ENCODE assay signal across 8 cellular contexts in genomic region chr2:26178746-26179436, GRCh38. TPM values are rescaled to one million over a fixed set of nuclear protein-coding genes. Genes with fewer than 3 reads are reported as not detected.
DNase-seq lines count a peak whose midpoint lies in the region; ATAC-seq and TF ChIP-seq lines count a peak whose summit lies in the region.

No MANE protein-coding gene starts in this region.

- no peaks in the 10 kb centered on the region for H3K9me3 ChIP-seq in suprapubic skin

- in situ Hi-C loops in Caki2 (cut with HindIII; ENCODE audit: low pct_unique_long_range_greater_than_20kb, low sequenced_read_pairs), result no loop called here

- TF ChIP-seq POLR2A in suprapubic skin (IDR thresholded peaks at IDR 0.05), result no peak

- DNase-seq in Caki2 (ENCODE audit: low read depth), result peak; percentile 54
- peak; percentile 20 for DNase-seq in M059J (ENCODE audit: low read depth)
- DNase-seq in cerebellar cortex (ENCODE audit: low spot score), result peak; percentile 28
- no peak for DNase-seq in left lobe of liver (ENCODE audit: low spot score)
- no peak for DNase-seq in suprapubic skin (ENCODE audit: low spot score in 2 of 2)
- no peak for DNase-seq in middle frontal gyrus (ENCODE audit: extremely low spot score, low spot score)
- no peak for DNase-seq in activated CD8-positive, alpha-beta memory T cell treated with anti-CD3 and anti-CD28 coated beads for 24 hours

- H3K27ac ChIP-seq in suprapubic skin, result no peak overlapping the region

- H3K4me3 ChIP-seq in suprapubic skin, result peak overlapping the region; percentile 63

- 10% methylated on average over 41 of the region's 48 CpGs for WGBS in suprapubic skin

- ATAC-seq in left lobe of liver, result peak; percentile 78
- ATAC-seq in HG03354 (IDR thresholded peaks at IDR 0.05; ENCODE audit: poor library complexity, severe bottlenecking, unreplicated experiment), result no peak

- peaks cover 10% of the 10 kb centered on the region for H3K27me3 ChIP-seq in suprapubic skin

- no peaks in the 10 kb centered on the region for H3K36me3 ChIP-seq in suprapubic skin

- TF ChIP-seq EP300 in suprapubic skin (IDR thresholded peaks at IDR 0.05), result no peak

- no peak for TF ChIP-seq CTCF in suprapubic skin (IDR thresholded peaks at IDR 0.05)

- H3K4me1 ChIP-seq in suprapubic skin, result peaks cover 19% of the 10 kb centered on the region

RNA-seq across cellular contexts. Expression of gene GAREM2, which starts 6.0 kb away (rescaled TPM):
- 3.0 and 3.6 TPM in 2 replicates for total RNA-seq in Caki2 (2014; rRNA removed; shearing (Covaris generic); ENCODE audit: low replicate concordance)
- 0.20 TPM in 1 of 2 replicates, not detected in the other for total RNA-seq in M059J (2014; rRNA removed; shearing (Covaris generic))
- total RNA-seq in left lobe of liver, result 0.15 TPM
- under 1 TPM; 0.39 to 0.98 (median 0.72) TPM for total RNA-seq in suprapubic skin

Comparison
In these comparisons a context has a peak if more than half of its experiments do, and no peak if none do; other contexts are left out.
1. DNase-seq: peak in Caki2 (single experiment), M059J (single experiment) and cerebellar cortex (single experiment); none in left lobe of liver (single experiment), suprapubic skin (0 of 2), middle frontal gyrus (single experiment) and activated CD8-positive, alpha-beta memory T cell treated with anti-CD3 and anti-CD28 coated beads for 24 hours (single experiment).